Comparison of ENCODE assay signal across 8 cellular contexts in genomic region chr2:216777637-216778273, GRCh38.
DNase-seq lines count a peak whose midpoint lies in the region; FAIRE-seq and TF ChIP-seq lines count a peak whose summit lies in the region.

No MANE protein-coding gene starts in this region.

- no peak overlapping the region for H3K9ac ChIP-seq in H1 (replicated peaks in 1 of 4; ENCODE audit: extremely low read depth in 1 of 4, low read depth in 3 of 4, low read length in 3 of 4)
- no peak overlapping the region for H3K9ac ChIP-seq in neural progenitor cell

- H3K27me3 ChIP-seq in AG04450 (ENCODE audit: control insufficient read depth, insufficient read depth, low read length) = no peaks in the 10 kb centered on the region
- no peaks in the 10 kb centered on the region for H3K27me3 ChIP-seq in H1 (replicated peaks in 1 of 4; ENCODE audit: control insufficient read depth in 3 of 4, extremely low read depth in 1 of 4, insufficient read depth in 3 of 4, low read length in 3 of 4)
- H3K27me3 ChIP-seq in neural progenitor cell = no peaks in the 10 kb centered on the region

- H3K23ac ChIP-seq in H1 (ENCODE audit: insufficient read length) = no peak overlapping the region

- CTCF ChIA-PET in AG04450 (lab: Charles Lee) = no interaction called here
- CTCF ChIA-PET in HEK293T (lab: Yijun Ruan, JAX) = no interaction called here
- CTCF ChIA-PET in RWPE1 (lab: Yijun Ruan, JAX) = interaction anchor here (0.6 to 0.7 kb wide), 4 partner anchors 31 to 1348 kb away, joined by 3 to 6 read pairs (median 3); partner anchors contain the start of gene CXCR2
- CTCF ChIA-PET in H1 (lab: Charles Lee; ENCODE audit: partially characterized antibody) = interaction anchor here (0.6 to 3.6 kb wide), 11 partner anchors 8 to 263 kb away, joined by 3 to 32 read pairs (median 6); partner anchors contain the start of gene IGFBP5

- no peaks in the 10 kb centered on the region for H3K36me3 Mint-ChIP-seq in neural progenitor cell

- WGBS in H1 (ENCODE audit: extremely low coverage in 1 of 2, insufficient coverage in 1 of 2, insufficient read length in 1 of 2, insufficient replicate concordance in 2 of 2, low coverage in 1 of 2, low lambda C conversion rate in 2 of 2, missing lambda C conversion rate in 1 of 2), 2 experiments = 56% methylated on average over 9 of the region's 9 CpGs; no CpG with 5 or more reads in 1 of the 2 experiments

- H2AK5ac ChIP-seq in H1 (ENCODE audit: low read depth, low read length) = 0 out of 2 replicates have a peak overlapping the region, but pooled peaks have one; percentile 41

- H3K23me2 ChIP-seq in H1 (ENCODE audit: low read depth, low read length) = 0 out of 2 replicates have a peak, but pooled peaks cover 2% of the 10 kb centered on the region

- H3K36me3 ChIP-seq in H1 (ENCODE audit: control insufficient read depth in 2 of 4, insufficient read depth in 4 of 4, low read length in 3 of 4) = no peaks in the 10 kb centered on the region
- no peaks in the 10 kb centered on the region for H3K36me3 ChIP-seq in neural progenitor cell

- H3K27ac ChIP-seq in AG04450 (ENCODE audit: low read depth, low read length) (no peak overlapping the region), RWPE1 (no peak overlapping the region), H1 (ENCODE audit: low read depth, low read length) (no peak overlapping the region), neural progenitor cell (no peak overlapping the region)

- no peak overlapping the region for H2BK20ac ChIP-seq in H1 (ENCODE audit: low read length)

- TF ChIP-seq CTCF in AG04450 (IDR thresholded peaks at IDR 0.05; ENCODE audit: low read depth, low read length) (peak; percentile 65), GM12872 (IDR thresholded peaks at IDR 0.05; ENCODE audit: insufficient read depth, low read depth, low read length) (peak; percentile 93), RWPE1 (conservative IDR thresholded peaks at IDR 0.05; ENCODE audit: low read depth) (peak; percentile 46), H1 (IDR thresholded peaks at IDR 0.05; ENCODE audit: control extremely low read depth in 1 of 3, insufficient read depth in 1 of 3, low read depth in 1 of 3, low read length in 3 of 3) (peak; percentile 61 to 100 (median 99)), neural progenitor cell (IDR thresholded peaks at IDR 0.05) (peak; percentile 92)

- no peak overlapping the region for H3K4me3 ChIP-seq in AG04450 (ENCODE audit: low read depth, low read length)
- H3K4me3 ChIP-seq in H1 (ENCODE audit: extremely low read depth in 1 of 4, insufficient read depth in 2 of 4, low read depth in 3 of 4, low read length in 4 of 4) = no peak overlapping the region
- no peak overlapping the region for H3K4me3 ChIP-seq in neural progenitor cell

- H2AFZ ChIP-seq in H1 (ENCODE audit: low read length) = 0 out of 2 replicates have a peak overlapping the region, but pooled peaks have one; percentile 15
- H2AFZ ChIP-seq in neural progenitor cell (replicated peaks) = no peak overlapping the region

- H3K9me3 Mint-ChIP-seq in neural progenitor cell = peaks cover 6% of the 10 kb centered on the region

- H4K20me1 ChIP-seq in H1 (replicated peaks in 1 of 2; ENCODE audit: control insufficient read depth in 1 of 2, insufficient read depth in 2 of 2, low read length in 2 of 2) = no peaks in the 10 kb centered on the region
- H4K20me1 ChIP-seq in neural progenitor cell (ENCODE audit: low read depth) = no peaks in the 10 kb centered on the region

- peak overlapping the region; percentile 60; the same call in 1 of the 2 replicates for H3K18ac ChIP-seq in H1 (ENCODE audit: extremely low read depth, low read length)

- no peak overlapping the region for H3K4me3 Mint-ChIP-seq in neural progenitor cell

- TF ChIP-seq POLR2A in H1 (IDR thresholded peaks at IDR 0.05; ENCODE audit: control extremely low read depth in 1 of 2, low read depth in 2 of 2, low read length in 2 of 2) = no peak

- peaks cover 41% of the 10 kb centered on the region for H3K4me1 Mint-ChIP-seq in neural progenitor cell

- peak overlapping the region; percentile 11 for H3K27ac Mint-ChIP-seq in neural progenitor cell

- no peak overlapping the region for H3K4me2 ChIP-seq in H1 (ENCODE audit: insufficient read depth in 1 of 2, low read depth in 2 of 2, low read length in 2 of 2)
- H3K4me2 ChIP-seq in neural progenitor cell = no peak overlapping the region

- no peak overlapping the region for H4K91ac ChIP-seq in H1 (replicated peaks; ENCODE audit: insufficient read length, low read length)

- H4K5ac ChIP-seq in H1 (ENCODE audit: insufficient read length, low read depth, low read length) = no peak overlapping the region

- TF ChIP-seq RAD21 in H1 (IDR thresholded peaks at IDR 0.05 in 1 of 2, conservative IDR thresholded peaks at IDR 0.05 in 1 of 2; ENCODE audit: low read depth in 2 of 2, low read length in 2 of 2) = peak; percentile 87

- H3F3A ChIP-seq in neural progenitor cell (ENCODE audit: low read depth) = no peaks in the 10 kb centered on the region

- H3K79me2 ChIP-seq in H1 (ENCODE audit: control insufficient read depth in 1 of 2, insufficient read depth in 2 of 2, low read length in 2 of 2) = no peaks in the 10 kb centered on the region
- H3K79me2 ChIP-seq in neural progenitor cell (ENCODE audit: low read depth) = no peaks in the 10 kb centered on the region

- peak; percentile 100 for FAIRE-seq in H1 (lab: Jason Lieb, UNC)

- no peak overlapping the region for H4K8ac ChIP-seq in H1 (ENCODE audit: extremely low read depth, insufficient read depth, low read length)

- H3K9me3 ChIP-seq in AG04450 (ENCODE audit: control insufficient read depth, insufficient read depth, low read length) = no peaks in the 10 kb centered on the region
- H3K9me3 ChIP-seq in H1 (ENCODE audit: insufficient read depth in 2 of 2, low read depth in 1 of 2, low read length in 1 of 2) = no peaks in the 10 kb centered on the region
- H3K9me3 ChIP-seq in neural progenitor cell (ENCODE audit: low read depth) = no peaks in the 10 kb centered on the region

- H3K79me1 ChIP-seq in H1 (ENCODE audit: low read depth, low read length) = no peaks in the 10 kb centered on the region

- no peak overlapping the region for H3K56ac ChIP-seq in H1 (replicated peaks; ENCODE audit: insufficient read length, low read depth, low read length)

- peaks cover 7% of the 10 kb centered on the region for H3K27me3 Mint-ChIP-seq in neural progenitor cell (ENCODE audit: insufficient read depth, low read depth)

- TF ChIP-seq EP300 in H1 (IDR thresholded peaks at IDR 0.05; ENCODE audit: borderline replicate concordance in 1 of 2, low read depth in 2 of 2, low read length in 2 of 2) = no peak

- H2BK12ac ChIP-seq in H1 (ENCODE audit: low read depth, low read length) = 0 out of 2 replicates have a peak overlapping the region, but pooled peaks have one; percentile 28

- peak overlapping the region; percentile 99; the same call in 1 of the 2 replicates for H2BK15ac ChIP-seq in H1 (ENCODE audit: low read length)

- H3K14ac ChIP-seq in H1 (ENCODE audit: insufficient read length) = no peak overlapping the region

- POLR2A ChIA-PET in AG04450 (lab: Yijun Ruan, JAX) = no interaction called here
- POLR2A ChIA-PET in HEK293T (lab: Yijun Ruan, JAX) = no interaction called here
- POLR2A ChIA-PET in RWPE1 (lab: Yijun Ruan, JAX; ENCODE audit: low non-redundant PET) = no interaction called here
- POLR2A ChIA-PET in H1 (lab: Charles Lee; ENCODE audit: partially characterized antibody) = no interaction called here

- H3K4me1 ChIP-seq in H1 (replicated peaks in 1 of 4; ENCODE audit: control insufficient read depth in 3 of 4, insufficient read depth in 4 of 4, low read length in 3 of 4) = peaks cover 0 to 3% (median 0%) of the 10 kb centered on the region in 4 experiments; a peak in 3 of 7 replicates
- H3K4me1 ChIP-seq in neural progenitor cell = peaks cover 15% of the 10 kb centered on the region

- H2BK5ac ChIP-seq in H1 (ENCODE audit: low read depth, low read length) = 0 out of 2 replicates have a peak overlapping the region, but pooled peaks have one; percentile 16

- DNase-seq in AG04450 (ENCODE audit: low read depth, low spot score) (no peak), HEK293T (ENCODE audit: extremely low spot score) (peak; percentile 81), LHCN-M2 (ENCODE audit: low read depth) (peak; percentile 68), RWPE1 (ENCODE audit: low spot score) (peak; percentile 81), H1 (ENCODE audit: low read depth in 1 of 2, low spot score in 2 of 2) (peak; percentile 58), neural progenitor cell (ENCODE audit: low spot score) (peak; percentile 88), mesenteric fat pad (ENCODE audit: low spot score) (no peak)

- H3K4ac ChIP-seq in H1 (replicated peaks; ENCODE audit: insufficient read length, low read depth, low read length) = no peak overlapping the region

- H2BK120ac ChIP-seq in H1 (replicated peaks; ENCODE audit: low read depth, low read length) = no peak overlapping the region

TF ChIP-seq in HEK293T, 16 proteins besides CTCF, POLR2A, EP300 and RAD21 (continues in another document):
- TF ChIP-seq SP1 (IDR thresholded peaks at IDR 0.05) (no peak), FOXK2 (IDR thresholded peaks at IDR 0.05) (no peak), ARNT (IDR thresholded peaks at IDR 0.05) (no peak), HDGF (IDR thresholded peaks at IDR 0.05; ENCODE audit: borderline replicate concordance) (no peak), FOXM1 (IDR thresholded peaks at IDR 0.05; ENCODE audit: borderline replicate concordance) (no peak), ELF4 (IDR thresholded peaks at IDR 0.05) (no peak), ZNF384 (IDR thresholded peaks at IDR 0.05) (no peak), FOXA1 (IDR thresholded peaks at IDR 0.05) (no peak), BHLHE40 (IDR thresholded peaks at IDR 0.05; ENCODE audit: borderline replicate concordance) (no peak)

TF ChIP-seq in H1, 55 proteins besides CTCF, POLR2A, EP300 and RAD21:
- TF ChIP-seq YY1 (IDR thresholded peaks at IDR 0.05; ENCODE audit: low read depth, low read length) (peak; percentile 61; the same call in 1 of the 2 replicates), PHF8 (conservative IDR thresholded peaks at IDR 0.05; ENCODE audit: low read depth, low read length) (no peak), SP1 (IDR thresholded peaks at IDR 0.05; ENCODE audit: low read depth, low read length) (0 out of 2 replicates have a peak, but pooled peaks have one; percentile 10)

Comparison
In these comparisons a context has a peak if more than half of its experiments do, and no peak if none do; other contexts are left out.
1. DNase-seq: peak in HEK293T (single experiment), LHCN-M2 (single experiment), RWPE1 (single experiment), H1 (2 of 2) and neural progenitor cell (single experiment); none in AG04450 (single experiment) and mesenteric fat pad (single experiment).
2. CTCF ChIP-seq: peak in every context shown above with its lines; median percentile 99 in H1; 93 in GM12872; 92 in neural progenitor cell; 65 in AG04450; 46 in RWPE1.
3. CTCF ChIA-PET loops: an anchor here in RWPE1 (0.6 to 0.7 kb wide) and H1 (0.6 to 3.6 kb wide); none called in AG04450 and HEK293T.